Comparison of ENCODE assay signal across 28 cellular contexts in the genomic region with DNA sequence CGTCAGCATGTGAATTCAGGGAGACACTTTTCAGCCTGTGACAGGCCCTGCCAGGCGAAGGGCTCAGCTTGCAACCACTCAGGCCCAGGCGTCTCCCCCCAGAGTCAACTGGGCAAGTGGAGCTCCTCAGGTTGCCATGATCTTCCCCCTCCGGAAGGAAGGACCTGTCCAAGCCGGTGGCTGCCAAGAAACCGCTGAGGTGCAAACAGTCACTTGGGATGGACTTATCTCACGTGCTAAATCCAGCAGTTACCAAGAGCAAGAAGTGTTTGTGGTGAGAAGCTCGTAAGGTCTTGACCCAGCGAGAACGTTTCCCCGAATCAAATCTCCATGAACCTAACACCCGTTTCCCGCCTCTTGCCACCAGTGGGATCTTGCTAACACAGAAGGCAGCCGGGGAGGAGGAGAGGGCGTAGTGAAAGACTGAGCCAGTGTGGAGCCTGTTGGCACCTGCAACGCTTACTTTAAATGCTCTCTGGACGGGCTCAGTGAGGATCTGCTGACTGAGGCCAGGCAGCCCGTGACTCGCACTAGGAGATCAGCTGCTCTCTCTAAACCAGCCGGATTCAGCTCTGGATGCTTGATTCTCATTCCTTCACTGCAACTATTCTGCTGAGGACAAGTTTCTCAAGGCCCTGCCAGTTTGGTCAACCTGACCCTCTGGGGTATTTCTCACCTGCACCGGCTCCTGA.
"Had no signal": no experiment of that assay in that cellular context is flagged by ENCODE, and none has a peak within 500 bp of the region (broad histone marks: within the 10 kb centered on the region; RNA-seq: fewer than 3 reads in every experiment).

No MANE protein-coding gene starts in this region.

- H3K36me3 Mint-ChIP-seq: activated naive CD8-positive, alpha-beta T cell; mesothelial cell of epicardium had no signal

- H3K36me3 ChIP-seq: colonic mucosa, right lobe of liver, transverse colon had no signal

- DNase-seq: activated CD4-positive, alpha-beta T cell treated with anti-CD3 and anti-CD28 coated beads for 4 hours; activated CD4-positive, alpha-beta T cell treated with anti-CD3 and anti-CD28 coated beads, Interleukin-2, amount 50 U/mL, for 4 hours; activated effector memory CD4-positive, alpha-beta T cell treated with Interleukin-2 at 50 U/mL for 16 hours; activated naive CD4-positive, alpha-beta T cell treated with Interleukin-2 at 50 U/mL for 16 hours; activated T-cell treated with anti-CD3 and anti-CD28 coated beads for 4 hours; cerebellar nuclear complex; colonic mucosa; effector CD8-positive, alpha-beta T cell; islet precursor cell; left cardiac atrium; naive B cell; nephron progenitor cell; occipital lobe; small intestine; stimulated activated CD4-positive, alpha-beta T cell treated with anti-CD3 and anti-CD28 coated beads, Interleukin-1b, Interleukin-23, amount 100 ng/mL, for 48 hours; stimulated activated naive CD4-positive, alpha-beta T cell treated with Interleukin-2 at 50 U/mL for 16 hours; testis; transverse colon had no signal

- H3K9me3 Mint-ChIP-seq: mesothelial cell of epicardium, naive B cell, nephron progenitor cell had no signal

- H3K27me3 ChIP-seq: colonic mucosa, hepatocyte, right lobe of liver, testis, transverse colon had no signal

- H3K27me3 Mint-ChIP-seq: activated naive CD8-positive, alpha-beta T cell; naive B cell had no signal

- FAIRE-seq: endometrium, frontal cortex, small intestine, TTC549, urothelium cell line had no signal

- H3K4me3 ChIP-seq: colonic mucosa, hepatocyte, right lobe of liver, testis, transverse colon had no signal

- H3K9me3 ChIP-seq: colonic mucosa, right lobe of liver, testis, transverse colon had no signal

- H3K4me3 Mint-ChIP-seq: activated naive CD8-positive, alpha-beta T cell; mesothelial cell of epicardium; nephron progenitor cell had no signal

- H3K4me1 ChIP-seq: colonic mucosa, right lobe of liver, testis, transverse colon had no signal

- H3K27ac Mint-ChIP-seq: activated naive CD8-positive, alpha-beta T cell; mesothelial cell of epicardium; nephron progenitor cell had no signal

- ATAC-seq: right lobe of liver had no signal

- H3K27ac ChIP-seq: colonic mucosa, epithelial cell of prostate, hepatocyte, right lobe of liver, testis, transverse colon, VCaP had no signal
